1 cellular context compared by ENCODE assay signal in the genomic region with DNA sequence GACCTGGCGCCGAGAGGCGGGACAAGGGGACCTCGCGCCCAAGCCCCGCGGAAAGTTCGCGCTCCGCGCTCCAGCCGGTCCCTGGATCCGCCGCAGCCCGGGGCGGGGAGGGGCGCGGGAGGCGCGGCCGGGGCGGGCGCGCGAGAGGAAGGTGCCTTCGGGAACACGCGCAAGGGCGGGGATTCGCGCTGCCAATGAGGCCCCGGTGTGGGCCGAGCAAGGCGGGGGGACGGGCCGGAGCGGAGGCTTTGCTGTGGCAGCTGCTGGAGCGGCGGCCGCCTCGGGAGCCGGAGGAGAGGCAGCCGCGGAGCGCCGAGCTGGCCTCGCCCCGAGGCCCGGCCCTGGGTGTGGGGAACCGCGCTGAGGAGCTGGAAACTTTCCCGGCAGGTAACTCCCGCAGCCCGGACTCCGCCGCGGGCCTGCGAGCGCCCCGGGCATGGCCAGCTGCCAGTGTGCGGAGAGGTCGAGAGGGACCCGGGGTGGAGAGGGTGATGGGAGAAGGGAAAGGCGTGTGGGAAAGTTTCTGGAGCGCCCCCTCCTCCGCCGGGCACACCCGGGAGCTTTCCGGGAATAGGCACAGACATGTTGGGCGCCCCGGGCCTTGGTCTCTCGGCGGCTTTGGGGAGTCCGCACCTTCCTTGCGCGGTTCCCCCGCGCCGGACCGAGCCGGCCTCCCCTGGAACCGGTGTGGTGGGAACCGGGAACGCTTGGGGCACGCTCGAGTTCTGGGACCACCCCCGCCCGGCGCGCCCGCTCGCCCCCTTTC.
TF ChIP-seq lines count a peak whose summit lies in the region.

A gene (plus strand): TSS at position 245 of the 766 bp plus-strand sequence. CDS start 97,271 bp downstream, outside the sequence.

TF ChIP-seq in HepG2, 621 proteins besides CTCF, POLR2A, EP300 and RAD21 (continued from another document and continues in another):
- TF ChIP-seq, protein P1, sequence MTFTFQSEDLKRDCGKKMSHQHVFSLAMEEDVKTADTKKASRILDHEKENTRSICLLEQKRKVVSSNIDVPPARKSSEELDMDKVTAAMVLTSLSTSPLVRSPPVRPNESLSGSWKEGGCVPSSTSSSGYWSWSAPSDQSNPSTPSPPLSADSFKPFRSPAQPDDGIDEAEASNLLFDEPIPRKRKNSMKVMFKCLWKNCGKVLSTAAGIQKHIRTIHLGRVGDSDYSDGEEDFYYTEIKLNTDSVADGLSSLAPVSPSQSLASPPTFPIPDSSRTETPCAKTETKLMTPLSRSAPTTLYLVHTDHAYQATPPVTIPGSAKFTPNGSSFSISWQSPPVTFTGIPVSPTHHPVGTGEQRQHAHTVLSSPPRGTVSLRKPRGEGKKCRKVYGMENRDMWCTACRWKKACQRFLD (CRISPR knock-in tag; IDR thresholded peaks at IDR 0.05; ENCODE audit: borderline replicate concordance): no peak
- TF ChIP-seq ZNF10 (CRISPR knock-in tag; IDR thresholded peaks at IDR 0.05; ENCODE audit: borderline replicate concordance, low read depth) (no peak), PAWR (CRISPR knock-in tag; IDR thresholded peaks at IDR 0.05; ENCODE audit: borderline replicate concordance) (no peak), PRPF4 (IDR thresholded peaks at IDR 0.05; ENCODE audit: low read depth, low read length, poor library complexity, severe bottlenecking) (no peak), ZNF724P (CRISPR knock-in tag; IDR thresholded peaks at IDR 0.05; ENCODE audit: borderline replicate concordance) (no peak), ZNF737 (CRISPR knock-in tag; IDR thresholded peaks at IDR 0.05; ENCODE audit: borderline replicate concordance) (no peak), BHLHE40 (IDR thresholded peaks at IDR 0.05; ENCODE audit: low read length) (no peak), ZMYM4 (CRISPR knock-in tag; IDR thresholded peaks at IDR 0.05) (peak; percentile 71), ZNF703 (CRISPR knock-in tag; IDR thresholded peaks at IDR 0.05; ENCODE audit: borderline replicate concordance) (peak; percentile 76; the same call in 1 of the 2 replicates), ZBTB38 (CRISPR knock-in tag; IDR thresholded peaks at IDR 0.05) (no peak; the same call in 1 of the 2 replicates), CHD2 (IDR thresholded peaks at IDR 0.05; ENCODE audit: low read depth, low read length) (peak; percentile 78; the same call in 1 of the 2 replicates), PITX1 (CRISPR knock-in tag; IDR thresholded peaks at IDR 0.05) (no peak), RFX5 (IDR thresholded peaks at IDR 0.05; ENCODE audit: low read depth, low read length) (no peak), ZNF317 (CRISPR knock-in tag; IDR thresholded peaks at IDR 0.05) (no peak), ZKSCAN1 (IDR thresholded peaks at IDR 0.05; ENCODE audit: low read length) (no peak), ZNF782 (CRISPR knock-in tag; IDR thresholded peaks at IDR 0.05; ENCODE audit: borderline replicate concordance) (no peak), ZNF749 (CRISPR knock-in tag; IDR thresholded peaks at IDR 0.05; ENCODE audit: borderline replicate concordance) (peak; percentile 45; the same call in 1 of the 2 replicates), SETDB1 (CRISPR knock-in tag; IDR thresholded peaks at IDR 0.05; ENCODE audit: borderline replicate concordance) (no peak), ZNF713 (CRISPR knock-in tag; IDR thresholded peaks at IDR 0.05) (no peak), AGO2 (optimal IDR thresholded peaks at IDR 0.05; ENCODE audit: low read depth, low read length) (peak; percentile 27), ZNF746 (CRISPR knock-in tag; IDR thresholded peaks at IDR 0.05) (no peak), TRIM24 (CRISPR knock-in tag; IDR thresholded peaks at IDR 0.05) (no peak), SP1 (IDR thresholded peaks at IDR 0.05) (no peak), SP1 (CRISPR knock-in tag; IDR thresholded peaks at IDR 0.05) (no peak), ZNF431 (CRISPR knock-in tag; IDR thresholded peaks at IDR 0.05; ENCODE audit: borderline replicate concordance, low read depth) (peak; percentile 68; the same call in 1 of the 2 replicates), ZNF792 (CRISPR knock-in tag; IDR thresholded peaks at IDR 0.05) (no peak), ZNF614 (CRISPR knock-in tag; IDR thresholded peaks at IDR 0.05; ENCODE audit: borderline replicate concordance) (peak; percentile 5; the same call in 1 of the 2 replicates), ESRRA (CRISPR knock-in tag; IDR thresholded peaks at IDR 0.05; ENCODE audit: low read depth) (peak; percentile 32; the same call in 1 of the 2 replicates), ZSCAN9 (CRISPR knock-in tag; IDR thresholded peaks at IDR 0.05; ENCODE audit: borderline replicate concordance) (no peak), CBX1 (IDR thresholded peaks at IDR 0.05; ENCODE audit: low read depth) (peak; percentile 27), CENPT (CRISPR knock-in tag; IDR thresholded peaks at IDR 0.05; ENCODE audit: low read depth) (no peak), BCL6 (CRISPR knock-in tag; IDR thresholded peaks at IDR 0.05) (no peak), ZNF143 (CRISPR knock-in tag; IDR thresholded peaks at IDR 0.05) (no peak), ZNF790 (CRISPR knock-in tag; IDR thresholded peaks at IDR 0.05; ENCODE audit: borderline replicate concordance) (0 out of 2 replicates have a peak, but pooled peaks have one; percentile 57), SIN3B (IDR thresholded peaks at IDR 0.05; ENCODE audit: low read length) (no peak), GTF3A (CRISPR knock-in tag; conservative IDR thresholded peaks at IDR 0.05) (no peak; the same call in 1 of the 2 replicates), PHF21A (CRISPR knock-in tag; IDR thresholded peaks at IDR 0.05) (peak; percentile 7; the same call in 1 of the 2 replicates), HNRNPLL (IDR thresholded peaks at IDR 0.05; ENCODE audit: low read depth, low read length, poor library complexity, severe bottlenecking) (peak; percentile 64), ZNF891 (CRISPR knock-in tag; IDR thresholded peaks at IDR 0.05) (peak; percentile 50; the same call in 1 of the 2 replicates), ZFP36L2 (CRISPR knock-in tag; IDR thresholded peaks at IDR 0.05) (no peak)
- TF ChIP-seq, protein P2, sequence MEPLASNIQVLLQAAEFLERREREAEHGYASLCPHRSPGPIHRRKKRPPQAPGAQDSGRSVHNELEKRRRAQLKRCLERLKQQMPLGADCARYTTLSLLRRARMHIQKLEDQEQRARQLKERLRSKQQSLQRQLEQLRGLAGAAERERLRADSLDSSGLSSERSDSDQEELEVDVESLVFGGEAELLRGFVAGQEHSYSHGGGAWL (CRISPR knock-in tag; IDR thresholded peaks at IDR 0.05): no peak
- TF ChIP-seq, protein P3, sequence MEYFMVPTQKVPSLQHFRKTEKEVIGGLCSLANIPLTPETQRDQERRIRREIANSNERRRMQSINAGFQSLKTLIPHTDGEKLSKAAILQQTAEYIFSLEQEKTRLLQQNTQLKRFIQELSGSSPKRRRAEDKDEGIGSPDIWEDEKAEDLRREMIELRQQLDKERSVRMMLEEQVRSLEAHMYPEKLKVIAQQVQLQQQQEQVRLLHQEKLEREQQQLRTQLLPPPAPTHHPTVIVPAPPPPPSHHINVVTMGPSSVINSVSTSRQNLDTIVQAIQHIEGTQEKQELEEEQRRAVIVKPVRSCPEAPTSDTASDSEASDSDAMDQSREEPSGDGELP (IDR thresholded peaks at IDR 0.05; ENCODE audit: borderline replicate concordance, low read depth): no peak
- TF ChIP-seq, protein P4, sequence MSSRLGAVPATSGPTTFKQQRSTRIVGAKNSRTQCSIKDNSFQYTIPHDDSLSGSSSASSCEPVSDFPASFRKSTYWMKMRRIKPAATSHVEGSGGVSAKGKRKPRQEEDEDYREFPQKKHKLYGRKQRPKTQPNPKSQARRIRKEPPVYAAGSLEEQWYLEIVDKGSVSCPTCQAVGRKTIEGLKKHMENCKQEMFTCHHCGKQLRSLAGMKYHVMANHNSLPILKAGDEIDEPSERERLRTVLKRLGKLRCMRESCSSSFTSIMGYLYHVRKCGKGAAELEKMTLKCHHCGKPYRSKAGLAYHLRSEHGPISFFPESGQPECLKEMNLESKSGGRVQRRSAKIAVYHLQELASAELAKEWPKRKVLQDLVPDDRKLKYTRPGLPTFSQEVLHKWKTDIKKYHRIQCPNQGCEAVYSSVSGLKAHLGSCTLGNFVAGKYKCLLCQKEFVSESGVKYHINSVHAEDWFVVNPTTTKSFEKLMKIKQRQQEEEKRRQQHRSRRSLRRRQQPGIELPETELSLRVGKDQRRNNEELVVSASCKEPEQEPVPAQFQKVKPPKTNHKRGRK (CRISPR knock-in tag; IDR thresholded peaks at IDR 0.05): no peak
- TF ChIP-seq, protein P5, sequence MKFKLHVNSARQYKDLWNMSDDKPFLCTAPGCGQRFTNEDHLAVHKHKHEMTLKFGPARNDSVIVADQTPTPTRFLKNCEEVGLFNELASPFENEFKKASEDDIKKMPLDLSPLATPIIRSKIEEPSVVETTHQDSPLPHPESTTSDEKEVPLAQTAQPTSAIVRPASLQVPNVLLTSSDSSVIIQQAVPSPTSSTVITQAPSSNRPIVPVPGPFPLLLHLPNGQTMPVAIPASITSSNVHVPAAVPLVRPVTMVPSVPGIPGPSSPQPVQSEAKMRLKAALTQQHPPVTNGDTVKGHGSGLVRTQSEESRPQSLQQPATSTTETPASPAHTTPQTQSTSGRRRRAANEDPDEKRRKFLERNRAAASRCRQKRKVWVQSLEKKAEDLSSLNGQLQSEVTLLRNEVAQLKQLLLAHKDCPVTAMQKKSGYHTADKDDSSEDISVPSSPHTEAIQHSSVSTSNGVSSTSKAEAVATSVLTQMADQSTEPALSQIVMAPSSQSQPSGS (CRISPR knock-in tag; IDR thresholded peaks at IDR 0.05): no peak
- TF ChIP-seq, protein P6, sequence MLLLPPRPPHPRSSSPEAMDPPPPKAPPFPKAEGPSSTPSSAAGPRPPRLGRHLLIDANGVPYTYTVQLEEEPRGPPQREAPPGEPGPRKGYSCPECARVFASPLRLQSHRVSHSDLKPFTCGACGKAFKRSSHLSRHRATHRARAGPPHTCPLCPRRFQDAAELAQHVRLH (CRISPR knock-in tag; IDR thresholded peaks at IDR 0.05; ENCODE audit: borderline replicate concordance, low read depth): no peak
- TF ChIP-seq, protein P7, sequence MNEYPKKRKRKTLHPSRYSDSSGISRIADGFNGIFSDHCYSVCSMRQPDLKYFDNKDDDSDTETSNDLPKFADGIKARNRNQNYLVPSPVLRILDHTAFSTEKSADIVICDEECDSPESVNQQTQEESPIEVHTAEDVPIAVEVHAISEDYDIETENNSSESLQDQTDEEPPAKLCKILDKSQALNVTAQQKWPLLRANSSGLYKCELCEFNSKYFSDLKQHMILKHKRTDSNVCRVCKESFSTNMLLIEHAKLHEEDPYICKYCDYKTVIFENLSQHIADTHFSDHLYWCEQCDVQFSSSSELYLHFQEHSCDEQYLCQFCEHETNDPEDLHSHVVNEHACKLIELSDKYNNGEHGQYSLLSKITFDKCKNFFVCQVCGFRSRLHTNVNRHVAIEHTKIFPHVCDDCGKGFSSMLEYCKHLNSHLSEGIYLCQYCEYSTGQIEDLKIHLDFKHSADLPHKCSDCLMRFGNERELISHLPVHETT (CRISPR knock-in tag; conservative IDR thresholded peaks at IDR 0.05): peak; percentile 29; the same call in 1 of the 2 replicates
- TF ChIP-seq, protein P8, sequence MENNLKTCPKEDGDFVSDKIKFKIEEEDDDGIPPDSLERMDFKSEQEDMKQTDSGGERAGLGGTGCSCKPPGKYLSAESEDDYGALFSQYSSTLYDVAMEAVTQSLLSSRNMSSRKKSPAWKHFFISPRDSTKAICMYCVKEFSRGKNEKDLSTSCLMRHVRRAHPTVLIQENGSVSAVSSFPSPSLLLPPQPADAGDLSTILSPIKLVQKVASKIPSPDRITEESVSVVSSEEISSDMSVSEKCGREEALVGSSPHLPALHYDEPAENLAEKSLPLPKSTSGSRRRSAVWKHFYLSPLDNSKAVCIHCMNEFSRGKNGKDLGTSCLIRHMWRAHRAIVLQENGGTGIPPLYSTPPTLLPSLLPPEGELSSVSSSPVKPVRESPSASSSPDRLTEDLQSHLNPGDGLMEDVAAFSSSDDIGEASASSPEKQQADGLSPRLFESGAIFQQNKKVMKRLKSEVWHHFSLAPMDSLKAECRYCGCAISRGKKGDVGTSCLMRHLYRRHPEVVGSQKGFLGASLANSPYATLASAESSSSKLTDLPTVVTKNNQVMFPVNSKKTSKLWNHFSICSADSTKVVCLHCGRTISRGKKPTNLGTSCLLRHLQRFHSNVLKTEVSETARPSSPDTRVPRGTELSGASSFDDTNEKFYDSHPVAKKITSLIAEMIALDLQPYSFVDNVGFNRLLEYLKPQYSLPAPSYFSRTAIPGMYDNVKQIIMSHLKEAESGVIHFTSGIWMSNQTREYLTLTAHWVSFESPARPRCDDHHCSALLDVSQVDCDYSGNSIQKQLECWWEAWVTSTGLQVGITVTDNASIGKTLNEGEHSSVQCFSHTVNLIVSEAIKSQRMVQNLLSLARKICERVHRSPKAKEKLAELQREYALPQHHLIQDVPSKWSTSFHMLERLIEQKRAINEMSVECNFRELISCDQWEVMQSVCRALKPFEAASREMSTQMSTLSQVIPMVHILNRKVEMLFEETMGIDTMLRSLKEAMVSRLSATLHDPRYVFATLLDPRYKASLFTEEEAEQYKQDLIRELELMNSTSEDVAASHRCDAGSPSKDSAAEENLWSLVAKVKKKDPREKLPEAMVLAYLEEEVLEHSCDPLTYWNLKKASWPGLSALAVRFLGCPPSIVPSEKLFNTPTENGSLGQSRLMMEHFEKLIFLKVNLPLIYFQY (CRISPR knock-in tag; IDR thresholded peaks at IDR 0.05; ENCODE audit: borderline replicate concordance): 0 out of 2 replicates have a peak, but pooled peaks have one; percentile 23
- TF ChIP-seq, protein P9, sequence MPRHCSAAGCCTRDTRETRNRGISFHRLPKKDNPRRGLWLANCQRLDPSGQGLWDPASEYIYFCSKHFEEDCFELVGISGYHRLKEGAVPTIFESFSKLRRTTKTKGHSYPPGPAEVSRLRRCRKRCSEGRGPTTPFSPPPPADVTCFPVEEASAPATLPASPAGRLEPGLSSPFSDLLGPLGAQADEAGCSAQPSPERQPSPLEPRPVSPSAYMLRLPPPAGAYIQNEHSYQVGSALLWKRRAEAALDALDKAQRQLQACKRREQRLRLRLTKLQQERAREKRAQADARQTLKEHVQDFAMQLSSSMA (CRISPR knock-in tag; IDR thresholded peaks at IDR 0.05): no peak
- TF ChIP-seq, protein P10, sequence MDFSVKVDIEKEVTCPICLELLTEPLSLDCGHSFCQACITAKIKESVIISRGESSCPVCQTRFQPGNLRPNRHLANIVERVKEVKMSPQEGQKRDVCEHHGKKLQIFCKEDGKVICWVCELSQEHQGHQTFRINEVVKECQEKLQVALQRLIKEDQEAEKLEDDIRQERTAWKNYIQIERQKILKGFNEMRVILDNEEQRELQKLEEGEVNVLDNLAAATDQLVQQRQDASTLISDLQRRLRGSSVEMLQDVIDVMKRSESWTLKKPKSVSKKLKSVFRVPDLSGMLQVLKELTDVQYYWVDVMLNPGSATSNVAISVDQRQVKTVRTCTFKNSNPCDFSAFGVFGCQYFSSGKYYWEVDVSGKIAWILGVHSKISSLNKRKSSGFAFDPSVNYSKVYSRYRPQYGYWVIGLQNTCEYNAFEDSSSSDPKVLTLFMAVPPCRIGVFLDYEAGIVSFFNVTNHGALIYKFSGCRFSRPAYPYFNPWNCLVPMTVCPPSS (IDR thresholded peaks at IDR 0.05): no peak
